Comparison of ENCODE assay signal across 13 cellular contexts in genomic region chr6:31945154-31945506, GRCh38. TPM values are rescaled to one million over a fixed set of nuclear protein-coding genes. Genes with fewer than 3 reads are reported as not detected.
A peak's percentile ranks its signal among the peaks of the same experiment; 100 is the strongest.
DNase-seq lines count a peak whose midpoint lies in the region; ATAC-seq and TF ChIP-seq lines count a peak whose summit lies in the region.
"Had no signal": no experiment of that assay in that cellular context is flagged by ENCODE, and none has a peak within 500 bp of the region (broad histone marks: within the 10 kb centered on the region; RNA-seq: fewer than 3 reads in every experiment).

No MANE protein-coding gene starts in this region.

- intact Hi-C loops in colonic mucosa (cut with DNase I) (no loop called here), lower lobe of right lung (cut with DNase I) (no loop called here)

- H3K9ac ChIP-seq in colonic mucosa (ENCODE audit: low read depth in 2 of 2, low read length in 2 of 2) (peak overlapping the region in 1 of 2 donors; percentile 64), subcutaneous abdominal adipose tissue (ENCODE audit: low read length in 5 of 5) (no peak overlapping the region)

- H3K36me3 ChIP-seq in MG63 (no peaks in the 10 kb centered on the region), colonic mucosa (no peaks in the 10 kb centered on the region), lower lobe of right lung (peaks cover 43% of the 10 kb centered on the region), subcutaneous abdominal adipose tissue (ENCODE audit: control insufficient read depth in 5 of 5, insufficient read depth in 5 of 5, low read length in 5 of 5) (peaks cover 0 to 21% (median 0%) of the 10 kb centered on the region in 5 donors)

- no peaks in the 10 kb centered on the region for H3K9me3 ChIP-seq in MG63
- H3K9me3 ChIP-seq in colonic mucosa = no peaks in the 10 kb centered on the region
- no peaks in the 10 kb centered on the region for H3K9me3 ChIP-seq in lower lobe of right lung
- H3K9me3 ChIP-seq in subcutaneous abdominal adipose tissue (ENCODE audit: control insufficient read depth in 5 of 5, low read length in 5 of 5) = no peaks in the 10 kb centered on the region

- ATAC-seq in lower lobe of right lung = no peak
- no peak for ATAC-seq in HG03039 (IDR thresholded peaks at IDR 0.05; ENCODE audit: unreplicated experiment)

- DNase-seq in MG63 (no peak), colonic mucosa (no peak), lower lobe of right lung (no peak), COLO668 (lab: John Stamatoyannopoulos, UW; ENCODE audit: unreplicated experiment) (no peak), SW480 (ENCODE audit: low spot score) (no peak), iPS-NIHi11 (ENCODE audit: low spot score) (no peak)
- DNase-seq: activated B cell treated with CpG ODN at 0.5 μM for 24 hours; activated T-cell treated with anti-CD3 and anti-CD28 coated beads, Interleukin-2, amount 50 U/mL, for 24 hours; NCI-H1105 treated with DMSO at 0.1 percent for 48 hours; NCI-H748 treated with DMSO at 0.1 percent for 48 hours had no signal

- TF ChIP-seq CTCF in colonic mucosa (IDR thresholded peaks at IDR 0.05) (no peak), lower lobe of right lung (IDR thresholded peaks at IDR 0.05) (no peak)

- H3K27ac ChIP-seq in colonic mucosa (peak overlapping the region; percentile 90), lower lobe of right lung (peak overlapping the region; percentile 87), subcutaneous abdominal adipose tissue (ENCODE audit: low read depth, low read length) (peak overlapping the region; percentile 70)

- H3K4me1 ChIP-seq in colonic mucosa (peaks cover 7% of the 10 kb centered on the region), lower lobe of right lung (peaks cover 20% of the 10 kb centered on the region), subcutaneous abdominal adipose tissue (ENCODE audit: control insufficient read depth in 5 of 5, insufficient read depth in 5 of 5, low read length in 5 of 5) (peaks cover 3 to 16% (median 14%) of the 10 kb centered on the region in 5 donors)

- no peaks in the 10 kb centered on the region for H3K27me3 ChIP-seq in MG63
- H3K27me3 ChIP-seq in colonic mucosa = no peaks in the 10 kb centered on the region
- no peaks in the 10 kb centered on the region for H3K27me3 ChIP-seq in lower lobe of right lung (ENCODE audit: low read depth)
- H3K27me3 ChIP-seq in subcutaneous abdominal adipose tissue (ENCODE audit: control insufficient read depth in 5 of 5, insufficient read depth in 4 of 5, low read length in 5 of 5) = peaks cover 0 to 6% (median 0%) of the 10 kb centered on the region in 5 donors

- H3K4me3 ChIP-seq in MG63 (peak overlapping the region; percentile 38; the same call in 1 of the 2 replicates), colonic mucosa (no peak overlapping the region), lower lobe of right lung (peak overlapping the region; percentile 39), subcutaneous abdominal adipose tissue (ENCODE audit: low read depth in 1 of 5, low read length in 5 of 5) (peak overlapping the region in 2 of 5 donors; percentile 10 to 42)

RNA-seq across cellular contexts. Expression of gene CFB, which starts 0.8 kb away (rescaled TPM):
- 2.2 and 6.9 TPM in 2 replicates for total RNA-seq in MG63 (2014; rRNA removed; shearing (Covaris generic); ENCODE audit: low replicate concordance)
- 10 to 100 TPM; 20.4 to 60.6 TPM for total RNA-seq in colonic mucosa
- total RNA-seq in lower lobe of right lung = 85.6 TPM
- total RNA-seq: activated B cell treated with CpG ODN at 0.5 μM for 24 hours, SK-MEL-5 had no signal

RNA-seq across cellular contexts. Expression of gene NELFE, which starts 13.6 kb away (rescaled TPM):
- 111 and 131 TPM in 2 replicates for total RNA-seq in MG63 (2014; rRNA removed; shearing (Covaris generic); ENCODE audit: low replicate concordance)
- total RNA-seq in colonic mucosa = 10 to 100 TPM; 50.3 to 55.6 TPM
- total RNA-seq in lower lobe of right lung = 47.0 TPM

RNA-seq across cellular contexts. Expression of gene SKIC2, which starts 13.8 kb away (rescaled TPM):
- 22.9 and 25.2 TPM in 2 replicates for total RNA-seq in MG63 (2014; rRNA removed; shearing (Covaris generic); ENCODE audit: low replicate concordance)
- total RNA-seq in colonic mucosa (10 to 100 TPM; 52.5 to 81.1 TPM), lower lobe of right lung (64.2 TPM)

RNA-seq across cellular contexts. Expression of gene C2, which starts 17.6 kb away (rescaled TPM):
- 0.13 and 0.20 TPM in 2 replicates for total RNA-seq in MG63 (2014; rRNA removed; shearing (Covaris generic); ENCODE audit: low replicate concordance)
- total RNA-seq in colonic mucosa = 10 to 100 TPM in 1 of 2 donors, 1 to 10 TPM in 1; 7.8 to 15.2 TPM
- 311 TPM for total RNA-seq in lower lobe of right lung

RNA-seq across cellular contexts. Expression of gene DXO, which starts 26.8 kb away (rescaled TPM):
- 9.8 and 13.7 TPM in 2 replicates for total RNA-seq in MG63 (2014; rRNA removed; shearing (Covaris generic); ENCODE audit: low replicate concordance)
- total RNA-seq in colonic mucosa (10 to 100 TPM; 13.0 to 16.1 TPM), lower lobe of right lung (16.5 TPM)
